Comparison of ENCODE assay signal across 16 cellular contexts in genomic region chr9:14310247-14310646, GRCh38. TPM values are rescaled to one million over a fixed set of nuclear protein-coding genes. Genes with fewer than 3 reads are reported as not detected.
DNase-seq lines count a peak whose midpoint lies in the region; ATAC-seq and TF ChIP-seq lines count a peak whose summit lies in the region.
"Had no signal": no experiment of that assay in that cellular context is flagged by ENCODE, and none has a peak within 500 bp of the region (broad histone marks: within the 10 kb centered on the region; RNA-seq: fewer than 3 reads in every experiment).

No MANE protein-coding gene starts in this region.

- intact Hi-C loops in heart left ventricle (cut with DNase I) (loop anchor here in 6 of 10 donors (5.0 to 10.0 kb wide), 12 partner anchors 33 to 745 kb away; no protein-coding TSS in a partner anchor), Right ventricle myocardium inferior (cut with DNase I) (loop anchor here (5.0 to 10.0 kb wide), 3 partner anchors 43 to 625 kb away; no protein-coding TSS in a partner anchor), mucosa of descending colon (cut with DNase I, micrococcal nuclease) (no loop called here)

- peak overlapping the region; percentile 93 for H3K4me3 Mint-ChIP-seq in type B pancreatic cell
- H3K4me3 Mint-ChIP-seq: activated CD4-positive, alpha-beta memory T cell treated with anti-CD3 and anti-CD28 coated beads for 36 hours; T-cell had no signal

- H3K9me3 ChIP-seq in heart left ventricle (no peaks in the 10 kb centered on the region), muscle layer of duodenum (ENCODE audit: control insufficient read depth in 1 of 2, low read length in 2 of 2) (no peaks in the 10 kb centered on the region), mucosa of descending colon (no peaks in the 10 kb centered on the region)

- H3K36me3 ChIP-seq in heart left ventricle (peaks cover 0 to 21% (median 0%) of the 10 kb centered on the region in 9 donors), muscle layer of duodenum (ENCODE audit: control insufficient read depth in 1 of 2, insufficient read depth in 2 of 2, low read length in 2 of 2) (peaks cover 0 to 7% of the 10 kb centered on the region in 2 donors), mucosa of descending colon (ENCODE audit: low read depth) (no peaks in the 10 kb centered on the region)

- 3 to 12% (median 8%) methylated on average over 2 of the region's 2 CpGs for WGBS in heart left ventricle, 4 donors

- peak overlapping the region; percentile 51 to 100 (median 96) for H3K27ac ChIP-seq in heart left ventricle
- peak overlapping the region; percentile 76 to 96 for H3K27ac ChIP-seq in coronary artery
- peak overlapping the region; percentile 74 for H3K27ac ChIP-seq in muscle layer of duodenum (ENCODE audit: low read length)

- H3K4me3 ChIP-seq in heart left ventricle, result peak overlapping the region; percentile 5 to 90 (median 82)
- peak overlapping the region; percentile 95 for H3K4me3 ChIP-seq in coronary artery
- peak overlapping the region; percentile 37 to 88 for H3K4me3 ChIP-seq in muscle layer of duodenum (ENCODE audit: low read depth in 1 of 2, low read length in 2 of 2)
- no peak overlapping the region for H3K4me3 ChIP-seq in mucosa of descending colon
- H3K4me3 ChIP-seq: lung had no signal

- H3K4me1 ChIP-seq in heart left ventricle (peaks cover 0 to 53% (median 37%) of the 10 kb centered on the region in 12 donors), muscle layer of duodenum (ENCODE audit: control insufficient read depth in 1 of 2, insufficient read depth in 2 of 2, low read length in 2 of 2) (peaks cover 10 to 20% of the 10 kb centered on the region in 2 donors), mucosa of descending colon (ENCODE audit: low read depth) (peaks cover 3% of the 10 kb centered on the region)

- peaks cover 0 to 35% (median 0%) of the 10 kb centered on the region in 9 donors for H3K27me3 ChIP-seq in heart left ventricle
- no peaks in the 10 kb centered on the region for H3K27me3 ChIP-seq in muscle layer of duodenum (ENCODE audit: low read depth, low read length)

- H3K27ac Mint-ChIP-seq in type B pancreatic cell, result peak overlapping the region; percentile 51
- H3K27ac Mint-ChIP-seq: activated CD4-positive, alpha-beta memory T cell treated with anti-CD3 and anti-CD28 coated beads for 36 hours; T-cell had no signal

- H3K36me3 Mint-ChIP-seq in type B pancreatic cell, result peaks cover 20% of the 10 kb centered on the region
- H3K36me3 Mint-ChIP-seq: T-cell had no signal

- no peaks in the 10 kb centered on the region for H3K9me3 Mint-ChIP-seq in type B pancreatic cell
- H3K9me3 Mint-ChIP-seq: activated CD4-positive, alpha-beta memory T cell treated with anti-CD3 and anti-CD28 coated beads for 36 hours had no signal

- DNase-seq in heart left ventricle (no peak), Right ventricle myocardium inferior (ENCODE audit: missing footprints) (no peak), coronary artery (ENCODE audit: low spot score) (no peak), type B pancreatic cell (ENCODE audit: extremely low spot score, unreplicated experiment) (no peak), HUDEP-2 (lab: John Stamatoyannopoulos, UW; ENCODE audit: unreplicated experiment in 76 of 76) (no peak), mucosa of descending colon (no peak)
- DNase-seq: activated CD4-positive, alpha-beta memory T cell treated with anti-CD3 and anti-CD28 coated beads for 36 hours; activated effector memory CD4-positive, alpha-beta T cell treated with anti-CD3 and anti-CD28 coated beads, Interleukin-2, amount 50 U/mL, for 16 hours; DND-41; IMR-90; NCI-H1436; NK-92 treated with Interleukin-12 subunit alpha and Interleukin-12 subunit beta, amount 100 ng/mL, for 24 hours; T-cell had no signal

- peaks cover 32% of the 10 kb centered on the region for H3K4me1 Mint-ChIP-seq in type B pancreatic cell (ENCODE audit: unreplicated experiment)

- ATAC-seq in heart left ventricle, result no peak
- ATAC-seq in Right ventricle myocardium inferior, result no peak
- ATAC-seq in mucosa of descending colon, result no peak
- no peak for ATAC-seq in GM19467 (IDR thresholded peaks at IDR 0.05; ENCODE audit: unreplicated experiment)
- ATAC-seq: T-cell had no signal

- TF ChIP-seq CTCF in heart left ventricle (IDR thresholded peaks at IDR 0.05) (no peak), coronary artery (IDR thresholded peaks at IDR 0.05) (no peak), type B pancreatic cell (conservative IDR thresholded peaks at IDR 0.05) (no peak), mucosa of descending colon (IDR thresholded peaks at IDR 0.05) (no peak)

- H3K27me3 Mint-ChIP-seq in type B pancreatic cell, result peaks cover 12% of the 10 kb centered on the region

- TF ChIP-seq POLR2A in heart left ventricle (IDR thresholded peaks at IDR 0.05), result no peak

RNA-seq across cellular contexts. Expression of gene NFIB, which starts 3.7 kb away (rescaled TPM):
- total RNA-seq in heart left ventricle (100 to 1,000 TPM in 5 of 9 donors, 10 to 100 TPM in 4; 80.9 to 148 (median 116) TPM), Right ventricle myocardium inferior (116 TPM), type B pancreatic cell (ENCODE audit: low replicate concordance) (62.9 and 76.4 TPM in 2 replicates), mucosa of descending colon (10 to 100 TPM; 59.7 to 85.5 (median 62.6) TPM)
- polyA plus RNA-seq in heart left ventricle, result 10 to 100 TPM; 24.5 to 36.3 TPM
- total RNA-seq: activated CD4-positive, alpha-beta memory T cell treated with anti-CD3 and anti-CD28 coated beads for 36 hours had no signal

Comparison
In these comparisons a context has a peak if more than half of its experiments do, and no peak if none do; other contexts are left out.
1. intact Hi-C loops: an anchor here in heart left ventricle (5.0 to 10.0 kb wide) and Right ventricle myocardium inferior (5.0 to 10.0 kb wide); none called in mucosa of descending colon.